In genomic region chr12:1707051-1707450, GRCh38 we compare ENCODE assay signal across 1 cellular context.
TF ChIP-seq lines count a peak whose summit lies in the region.

No MANE protein-coding gene starts in this region.

TF ChIP-seq in HEK293, 187 proteins besides CTCF, POLR2A, EP300 and RAD21:
- no peak for TF ChIP-seq ZNF280D (tag by site-specific recombination; IDR thresholded peaks at IDR 0.05)
- peak; percentile 22; the same call in 1 of the 2 replicates for TF ChIP-seq PRDM6 (tag by site-specific recombination; IDR thresholded peaks at IDR 0.05)
